ENCODE assay signal across 1 cellular context in genomic region chr18:2114765-2115164, GRCh38.
TF ChIP-seq lines count a peak whose summit lies in the region.

No MANE protein-coding gene starts in this region.

TF ChIP-seq in K562, 482 proteins besides CTCF, POLR2A, EP300 and RAD21 (continued from another document):
- TF ChIP-seq ZNF785 (CRISPR knock-in tag; IDR thresholded peaks at IDR 0.05): no peak
- TF ChIP-seq ZNF395 (CRISPR knock-in tag; IDR thresholded peaks at IDR 0.05): no peak
- no peak for TF ChIP-seq TSHZ1 (CRISPR knock-in tag; IDR thresholded peaks at IDR 0.05)
- TF ChIP-seq ZNF23 (CRISPR knock-in tag; IDR thresholded peaks at IDR 0.05): no peak
TF ChIP-seq in K562: peak in this region for 1.
